ENCODE assay signal across 1 cellular context in genomic region chr15:40038654-40039543, GRCh38.
TF ChIP-seq lines count a peak whose summit lies in the region.

Gene SRP14, minus strand, starts transcription at chr15:40039181. Its CDS starts 65 bp downstream, at chr15:40039116.

TF ChIP-seq in WTC11, 78 proteins besides CTCF, POLR2A, EP300 and RAD21 (continued from another document):
- TF ChIP-seq NFE2L1 (CRISPR knock-in tag; IDR thresholded peaks at IDR 0.05) = 0 out of 2 replicates have a peak, but pooled peaks have one; percentile 15
- 0 out of 2 replicates have a peak, but pooled peaks have one; percentile 42 for TF ChIP-seq MYBL2 (CRISPR knock-in tag; IDR thresholded peaks at IDR 0.05)
- TF ChIP-seq ZNF512 (CRISPR knock-in tag; IDR thresholded peaks at IDR 0.05; ENCODE audit: borderline replicate concordance) = no peak
- peak; percentile 26; the same call in 1 of the 2 replicates for TF ChIP-seq TEAD1 (CRISPR knock-in tag; IDR thresholded peaks at IDR 0.05)
- TF ChIP-seq TEAD4 (CRISPR knock-in tag; IDR thresholded peaks at IDR 0.05) = 0 out of 2 replicates have a peak, but pooled peaks have one; percentile 52
- no peak for TF ChIP-seq GTF2I (CRISPR knock-in tag; conservative IDR thresholded peaks at IDR 0.05)
- peak; percentile 70 for TF ChIP-seq FOXP1 (CRISPR knock-in tag; IDR thresholded peaks at IDR 0.05; ENCODE audit: borderline replicate concordance)
- no peak for TF ChIP-seq ATF6 (CRISPR knock-in tag; IDR thresholded peaks at IDR 0.05)
- TF ChIP-seq USF1 (CRISPR knock-in tag; IDR thresholded peaks at IDR 0.05) = peak; percentile 26
- TF ChIP-seq, protein P1, sequence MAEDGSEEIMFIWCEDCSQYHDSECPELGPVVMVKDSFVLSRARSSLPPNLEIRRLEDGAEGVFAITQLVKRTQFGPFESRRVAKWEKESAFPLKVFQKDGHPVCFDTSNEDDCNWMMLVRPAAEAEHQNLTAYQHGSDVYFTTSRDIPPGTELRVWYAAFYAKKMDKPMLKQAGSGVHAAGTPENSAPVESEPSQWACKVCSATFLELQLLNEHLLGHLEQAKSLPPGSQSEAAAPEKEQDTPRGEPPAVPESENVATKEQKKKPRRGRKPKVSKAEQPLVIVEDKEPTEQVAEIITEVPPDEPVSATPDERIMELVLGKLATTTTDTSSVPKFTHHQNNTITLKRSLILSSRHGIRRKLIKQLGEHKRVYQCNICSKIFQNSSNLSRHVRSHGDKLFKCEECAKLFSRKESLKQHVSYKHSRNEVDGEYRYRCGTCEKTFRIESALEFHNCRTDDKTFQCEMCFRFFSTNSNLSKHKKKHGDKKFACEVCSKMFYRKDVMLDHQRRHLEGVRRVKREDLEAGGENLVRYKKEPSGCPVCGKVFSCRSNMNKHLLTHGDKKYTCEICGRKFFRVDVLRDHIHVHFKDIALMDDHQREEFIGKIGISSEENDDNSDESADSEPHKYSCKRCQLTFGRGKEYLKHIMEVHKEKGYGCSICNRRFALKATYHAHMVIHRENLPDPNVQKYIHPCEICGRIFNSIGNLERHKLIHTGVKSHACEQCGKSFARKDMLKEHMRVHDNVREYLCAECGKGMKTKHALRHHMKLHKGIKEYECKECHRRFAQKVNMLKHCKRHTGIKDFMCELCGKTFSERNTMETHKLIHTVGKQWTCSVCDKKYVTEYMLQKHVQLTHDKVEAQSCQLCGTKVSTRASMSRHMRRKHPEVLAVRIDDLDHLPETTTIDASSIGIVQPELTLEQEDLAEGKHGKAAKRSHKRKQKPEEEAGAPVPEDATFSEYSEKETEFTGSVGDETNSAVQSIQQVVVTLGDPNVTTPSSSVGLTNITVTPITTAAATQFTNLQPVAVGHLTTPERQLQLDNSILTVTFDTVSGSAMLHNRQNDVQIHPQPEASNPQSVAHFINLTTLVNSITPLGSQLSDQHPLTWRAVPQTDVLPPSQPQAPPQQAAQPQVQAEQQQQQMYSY (CRISPR knock-in tag; IDR thresholded peaks at IDR 0.05) = peak; percentile 14; the same call in 1 of the 2 replicates
- TF ChIP-seq ZSCAN18 (CRISPR knock-in tag; IDR thresholded peaks at IDR 0.05) = peak; percentile 17; the same call in 1 of the 2 replicates
- 0 out of 2 replicates have a peak, but pooled peaks have one; percentile 51 for TF ChIP-seq AFF4 (CRISPR knock-in tag; IDR thresholded peaks at IDR 0.05; ENCODE audit: borderline replicate concordance)
- peak; percentile 60; the same call in 1 of the 2 replicates for TF ChIP-seq NFYB (CRISPR knock-in tag; conservative IDR thresholded peaks at IDR 0.05; ENCODE audit: low read depth)
- TF ChIP-seq SP1 (CRISPR knock-in tag; conservative IDR thresholded peaks at IDR 0.05) = peak; percentile 74
- TF ChIP-seq MXD4 (CRISPR knock-in tag; IDR thresholded peaks at IDR 0.05; ENCODE audit: borderline replicate concordance) = no peak
- TF ChIP-seq FOXK1 (CRISPR knock-in tag; IDR thresholded peaks at IDR 0.05) = peak; percentile 74; the same call in 1 of the 2 replicates
